9 cellular contexts compared by ENCODE assay signal in genomic region chr4:173415885-173416658, GRCh38. TPM values are rescaled to one million over a fixed set of nuclear protein-coding genes. Genes with fewer than 3 reads are reported as not detected.
DNase-seq lines count a peak whose midpoint lies in the region; ATAC-seq and TF ChIP-seq lines count a peak whose summit lies in the region.
"Had no signal": no experiment of that assay in that cellular context is flagged by ENCODE, and none has a peak within 500 bp of the region (broad histone marks: within the 10 kb centered on the region; RNA-seq: fewer than 3 reads in every experiment).

No MANE protein-coding gene starts in this region.

- H3K4me3 Mint-ChIP-seq in Calu3 (ENCODE audit: low read depth, unreplicated experiment), result no peak overlapping the region

- H3K36me3 Mint-ChIP-seq in Calu3 (ENCODE audit: insufficient read depth, unreplicated experiment), result no peaks in the 10 kb centered on the region

- peak; percentile 33 for ATAC-seq in mucosa of descending colon
- no peak for ATAC-seq in HG03108 (IDR thresholded peaks at IDR 0.05; ENCODE audit: unreplicated experiment)

- peak; percentile 3 for DNase-seq in activated gamma-delta T cell (lab: John Stamatoyannopoulos, UW)
- no peak for DNase-seq in activated gamma-delta T cell treated with Interleukin-2 at 50 U/mL for 16 hours
- peak; percentile 31 for DNase-seq in dermis blood vessel endothelial cell
- peak in 1 of 3 donors; percentile 64 for DNase-seq in mucosa of descending colon
- DNase-seq in SW480 (ENCODE audit: low spot score), result no peak
- DNase-seq in activated CD4-positive, alpha-beta T cell treated with anti-CD3 and anti-CD28 coated beads, Interleukin-2, amount 50 U/mL, for 4 hours, result no peak
- no peak for DNase-seq in Calu3

- BruUV-seq in Calu3 (replicated peaks; lab: Mats Ljungman, UMichigan), result no TSS peak

- CTCF ChIA-PET in Calu3 (lab: Charles Lee), result interaction anchor here (0.6 kb wide), 1 partner anchor 43 kb away, joined by 3 read pairs; no protein-coding TSS in a partner anchor

- no peaks in the 10 kb centered on the region for H3K36me3 ChIP-seq in mucosa of descending colon (ENCODE audit: low read depth)

- no peak overlapping the region for H3K27ac Mint-ChIP-seq in Calu3 (ENCODE audit: unreplicated experiment)

- TF ChIP-seq CTCF in mucosa of descending colon (IDR thresholded peaks at IDR 0.05) (no peak), Calu3 (IDR thresholded peaks at IDR 0.05; ENCODE audit: unreplicated experiment) (no peak)

- no peak overlapping the region for H3K4me3 ChIP-seq in mucosa of descending colon
- H3K4me3 ChIP-seq: A549 had no signal

- no peaks in the 10 kb centered on the region for H3K4me1 Mint-ChIP-seq in Calu3 (ENCODE audit: low read depth, unreplicated experiment)

- H3K9me3 ChIP-seq in mucosa of descending colon, result no peaks in the 10 kb centered on the region
- H3K9me3 ChIP-seq: A549 had no signal

- no peaks in the 10 kb centered on the region for H3K27me3 Mint-ChIP-seq in Calu3 (ENCODE audit: unreplicated experiment)

- H3K9me3 Mint-ChIP-seq in Calu3 (ENCODE audit: low read depth, unreplicated experiment), result no peaks in the 10 kb centered on the region

- intact Hi-C loops in mucosa of descending colon (cut with DNase I, micrococcal nuclease) (loop anchor here in 1 of 2 donors (5.0 to 10.0 kb wide), 2 partner anchors 101 to 404 kb away; no protein-coding TSS in a partner anchor), Calu3 (cut with micrococcal nuclease; ENCODE audit: unreplicated experiment) (loop anchor here (5.0 kb wide), 2 partner anchors 84 to 404 kb away; partner anchors contain the start of gene HMGB2)

- H3K4me1 ChIP-seq in mucosa of descending colon (ENCODE audit: low read depth), result no peaks in the 10 kb centered on the region
- H3K4me1 ChIP-seq: A549 had no signal

RNA-seq across cellular contexts. Expression of gene SCRG1, which starts 17.2 kb away (rescaled TPM):
- total RNA-seq in dermis blood vessel endothelial cell (under 0.01 TPM in 1 of 2 replicates, not detected in the other), mucosa of descending colon (1 to 10 TPM in 1 of 3 donors, under 1 TPM in 2; 0.06 to 3.4 (median 0.41) TPM), Calu3 (2022) (not detected in 2 replicates)

RNA-seq across cellular contexts. Expression of gene SAP30, which starts 45.3 kb away (rescaled TPM):
- total RNA-seq in dermis blood vessel endothelial cell, result 27.7 and 35.7 TPM in 2 replicates
- total RNA-seq in mucosa of descending colon, result 10 to 100 TPM in 2 of 3 donors, 1 to 10 TPM in 1; 3.8 to 22.6 (median 12.4) TPM
- 10.6 and 12.7 TPM in 2 replicates for total RNA-seq in Calu3 (2022)

Comparison
In these comparisons a context has a peak if more than half of its experiments do, and no peak if none do; other contexts are left out.
1. DNase-seq: peak in activated gamma-delta T cell (single experiment) and dermis blood vessel endothelial cell (single experiment); none in activated gamma-delta T cell treated with Interleukin-2 at 50 U/mL for 16 hours (single experiment), SW480 (single experiment), activated CD4-positive, alpha-beta T cell treated with anti-CD3 and anti-CD28 coated beads, Interleukin-2, amount 50 U/mL, for 4 hours (0 of 2) and Calu3 (single experiment).